In the genomic region with DNA sequence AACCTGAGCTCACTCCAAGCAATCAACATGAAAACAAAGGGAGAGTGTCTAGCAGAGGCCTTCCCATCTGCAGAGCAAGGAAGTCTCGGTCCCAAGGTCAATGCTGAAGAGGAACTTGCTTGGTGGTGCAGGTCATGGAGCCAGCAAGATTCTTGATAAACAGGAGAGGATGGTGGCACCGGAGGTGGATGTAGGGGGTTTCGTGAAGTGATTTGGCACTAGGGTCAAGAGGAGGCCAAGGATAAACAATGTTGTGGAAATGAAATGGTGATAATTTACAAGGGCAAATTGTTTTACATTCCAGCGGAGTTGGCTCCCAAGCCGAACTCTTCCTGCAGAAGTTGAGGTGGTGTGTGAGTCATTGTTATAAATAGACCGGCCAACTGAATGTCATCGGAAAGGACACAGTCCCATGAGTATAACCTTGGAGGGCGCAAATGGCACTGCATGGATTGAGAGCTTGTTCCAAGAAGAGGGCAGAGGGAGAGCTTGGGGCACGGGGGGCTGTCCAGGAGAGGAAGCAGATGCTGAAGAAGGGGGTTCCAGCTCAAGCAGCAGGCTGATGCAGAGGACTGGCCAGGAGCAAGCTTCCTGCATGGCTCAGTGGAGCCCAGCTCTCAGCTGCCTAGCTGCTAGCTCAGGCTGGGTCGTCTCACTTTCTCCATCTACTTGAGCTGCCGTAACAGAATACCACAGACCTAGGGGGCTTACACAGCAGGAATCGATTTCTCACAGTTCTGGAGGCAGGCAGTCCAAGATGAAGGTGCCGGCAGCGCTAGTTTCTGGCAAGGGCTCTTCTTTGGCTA, we compare ENCODE assay signal across 12 cellular contexts.
A peak's percentile ranks its signal among the peaks of the same experiment; 100 is the strongest.
DNase-seq lines count a peak whose midpoint lies in the region; TF ChIP-seq lines count a peak whose summit lies in the region.
"Had no signal": no experiment of that assay in that cellular context is flagged by ENCODE, and none has a peak within 500 bp of the region (broad histone marks: within the 10 kb centered on the region; RNA-seq: fewer than 3 reads in every experiment).

No MANE protein-coding gene starts in this region.

- POLR2A ChIA-PET in SK-N-SH (lab: Yijun Ruan, JAX) (no interaction called here), GM10248 (lab: Yijun Ruan, JAX) (no interaction called here)

- H3K4me2 ChIP-seq in SK-N-SH: peak overlapping the region; percentile 48; the same call in 1 of the 2 replicates

- H3K27me3 ChIP-seq in SK-N-SH (ENCODE audit: insufficient read depth): no peaks in the 10 kb centered on the region
- no peaks in the 10 kb centered on the region for H3K27me3 ChIP-seq in H7 (ENCODE audit: control insufficient read depth, insufficient read depth, low read length)
- H3K27me3 ChIP-seq: tibial nerve had no signal

- peak in 1 of 2 experiments; percentile 72; a peak in 2 of 4 replicates for TF ChIP-seq EP300 in SK-N-SH (IDR thresholded peaks at IDR 0.05; ENCODE audit: borderline replicate concordance in 1 of 2, low read depth in 1 of 2, low read length in 1 of 2)

- no peaks in the 10 kb centered on the region for H3K9me3 ChIP-seq in SK-N-SH
- H3K9me3 ChIP-seq: tibial nerve had no signal

- 58% methylated on average over 13 of the region's 14 CpGs for WGBS in SK-N-SH (ENCODE audit: low lambda C conversion rate)

- H3K9me2 ChIP-seq in SK-N-SH: no peaks in the 10 kb centered on the region

- H4K20me1 ChIP-seq in SK-N-SH (ENCODE audit: insufficient read depth): no peaks in the 10 kb centered on the region

- H3K36me3 ChIP-seq in SK-N-SH (replicated peaks in 1 of 2; ENCODE audit: control insufficient read depth in 1 of 2, insufficient read depth in 2 of 2, low read length in 1 of 2) (no peaks in the 10 kb centered on the region), H7 (replicated peaks; ENCODE audit: control insufficient read depth, insufficient read depth, low read length) (no peaks in the 10 kb centered on the region)
- H3K36me3 ChIP-seq: tibial nerve had no signal

- H3F3A ChIP-seq in SK-N-SH (replicated peaks; ENCODE audit: insufficient read depth): peaks cover 15% of the 10 kb centered on the region

- CTCF ChIA-PET in SK-N-SH (lab: Yijun Ruan, JAX): no interaction called here
- CTCF ChIA-PET in GM10248 (lab: Yijun Ruan, JAX): no interaction called here

- H2AFZ ChIP-seq in SK-N-SH (ENCODE audit: low read depth): peak overlapping the region; percentile 49; the same call in 1 of the 2 replicates
- H2AFZ ChIP-seq: parathyroid adenoma had no signal

- H3K4me1 ChIP-seq in SK-N-SH (ENCODE audit: control insufficient read depth in 1 of 2, insufficient read depth in 2 of 2, low read depth in 1 of 2, low read length in 1 of 2): peaks cover 0 to 25% of the 10 kb centered on the region in 2 experiments; a peak in 3 of 4 replicates
- H3K4me1 ChIP-seq: parathyroid adenoma, tibial nerve had no signal

- peak overlapping the region; percentile 65 to 71 for H3K27ac ChIP-seq in SK-N-SH (ENCODE audit: low read depth in 2 of 2, low read length in 1 of 2)
- H3K27ac ChIP-seq: parathyroid adenoma, tibial nerve, VCaP had no signal

- TF ChIP-seq RAD21 in SK-N-SH (IDR thresholded peaks at IDR 0.05; ENCODE audit: low read length): no peak

- DNase-seq in ELR (ENCODE audit: low read depth): peak; percentile 82
- no peak for DNase-seq in SK-N-SH
- peak; percentile 88 for DNase-seq in glomerular endothelial cell (ENCODE audit: extremely low read depth, low read depth, low spot score)
- DNase-seq in renal cortical epithelial cell (ENCODE audit: low read depth): peak; percentile 7
- DNase-seq in germinal center (ENCODE audit: low spot score): no peak
- DNase-seq in H7: no peak
- no peak for DNase-seq in NCI-H1930 (lab: John Stamatoyannopoulos, UW)
- DNase-seq in GM10248 (ENCODE audit: extremely low spot score): no peak
- DNase-seq: RPMI8226 had no signal

- H3K79me2 ChIP-seq in SK-N-SH (ENCODE audit: insufficient read depth): no peaks in the 10 kb centered on the region
- H3K79me2 ChIP-seq: parathyroid adenoma had no signal

- no peak overlapping the region for H3K9ac ChIP-seq in SK-N-SH
- H3K9ac ChIP-seq: parathyroid adenoma had no signal

- H3K4me3 ChIP-seq in SK-N-SH (ENCODE audit: low read depth in 2 of 2, low read length in 1 of 2) (no peak overlapping the region), H7 (ENCODE audit: insufficient read depth, low read depth, low read length) (no peak overlapping the region)
- H3K4me3 ChIP-seq: tibial nerve had no signal

- TF ChIP-seq CTCF in SK-N-SH (IDR thresholded peaks at IDR 0.05) (no peak), GM10248 (IDR thresholded peaks at IDR 0.05; ENCODE audit: control extremely low read depth, extremely low read depth, low read depth, missing control alignments) (no peak)

TF ChIP-seq in SK-N-SH, 30 proteins besides CTCF, POLR2A, EP300 and RAD21 (continues in another document):
- no peak for TF ChIP-seq GABPA (IDR thresholded peaks at IDR 0.05; ENCODE audit: low read depth)
- no peak for TF ChIP-seq USF2 (IDR thresholded peaks at IDR 0.05; ENCODE audit: borderline replicate concordance, low read depth, low read length)
- no peak for TF ChIP-seq MXI1 (IDR thresholded peaks at IDR 0.05; ENCODE audit: low read depth, low read length)
- TF ChIP-seq RXRA (IDR thresholded peaks at IDR 0.05; ENCODE audit: borderline replicate concordance, low read depth): peak; percentile 84
- no peak for TF ChIP-seq YY1 (IDR thresholded peaks at IDR 0.05; ENCODE audit: low read depth)
- TF ChIP-seq RCOR1 (IDR thresholded peaks at IDR 0.05; ENCODE audit: low read length): no peak
- TF ChIP-seq, protein P1, sequence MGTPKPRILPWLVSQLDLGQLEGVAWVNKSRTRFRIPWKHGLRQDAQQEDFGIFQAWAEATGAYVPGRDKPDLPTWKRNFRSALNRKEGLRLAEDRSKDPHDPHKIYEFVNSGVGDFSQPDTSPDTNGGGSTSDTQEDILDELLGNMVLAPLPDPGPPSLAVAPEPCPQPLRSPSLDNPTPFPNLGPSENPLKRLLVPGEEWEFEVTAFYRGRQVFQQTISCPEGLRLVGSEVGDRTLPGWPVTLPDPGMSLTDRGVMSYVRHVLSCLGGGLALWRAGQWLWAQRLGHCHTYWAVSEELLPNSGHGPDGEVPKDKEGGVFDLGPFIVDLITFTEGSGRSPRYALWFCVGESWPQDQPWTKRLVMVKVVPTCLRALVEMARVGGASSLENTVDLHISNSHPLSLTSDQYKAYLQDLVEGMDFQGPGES (IDR thresholded peaks at IDR 0.05; ENCODE audit: low read depth, low read length): no peak
- TF ChIP-seq MAX (IDR thresholded peaks at IDR 0.05; ENCODE audit: low read depth): no peak
- peak; percentile 72; the same call in 1 of the 2 replicates for TF ChIP-seq FOSL2 (IDR thresholded peaks at IDR 0.05; ENCODE audit: borderline replicate concordance, low read depth)
- TF ChIP-seq TEAD4 (IDR thresholded peaks at IDR 0.05; ENCODE audit: borderline replicate concordance, insufficient read depth): 0 out of 2 replicates have a peak, but pooled peaks have one; percentile 33
- TF ChIP-seq TCF12 (IDR thresholded peaks at IDR 0.05): peak; percentile 73
- no peak for TF ChIP-seq NRF1 (IDR thresholded peaks at IDR 0.05; ENCODE audit: low read depth, low read length)
- no peak for TF ChIP-seq GATA2 (CRISPR knock-in tag; IDR thresholded peaks at IDR 0.05)
- no peak for TF ChIP-seq SMC3 (IDR thresholded peaks at IDR 0.05; ENCODE audit: low read depth, low read length)
- TF ChIP-seq, protein P2, sequence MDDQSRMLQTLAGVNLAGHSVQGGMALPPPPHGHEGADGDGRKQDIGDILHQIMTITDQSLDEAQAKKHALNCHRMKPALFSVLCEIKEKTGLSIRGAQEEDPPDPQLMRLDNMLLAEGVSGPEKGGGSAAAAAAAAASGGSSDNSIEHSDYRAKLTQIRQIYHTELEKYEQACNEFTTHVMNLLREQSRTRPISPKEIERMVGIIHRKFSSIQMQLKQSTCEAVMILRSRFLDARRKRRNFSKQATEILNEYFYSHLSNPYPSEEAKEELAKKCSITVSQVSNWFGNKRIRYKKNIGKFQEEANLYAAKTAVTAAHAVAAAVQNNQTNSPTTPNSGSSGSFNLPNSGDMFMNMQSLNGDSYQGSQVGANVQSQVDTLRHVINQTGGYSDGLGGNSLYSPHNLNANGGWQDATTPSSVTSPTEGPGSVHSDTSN (IDR thresholded peaks at IDR 0.05): peak; percentile 62
- no peak for TF ChIP-seq SIN3A (IDR thresholded peaks at IDR 0.05; ENCODE audit: borderline replicate concordance, low read depth, low read length)
- no peak for TF ChIP-seq CHD2 (IDR thresholded peaks at IDR 0.05; ENCODE audit: low read length, partially characterized antibody)
- TF ChIP-seq ELF1 (IDR thresholded peaks at IDR 0.05): no peak
- TF ChIP-seq JUND (IDR thresholded peaks at IDR 0.05): peak; percentile 60
- TF ChIP-seq TAF1 (IDR thresholded peaks at IDR 0.05; ENCODE audit: borderline replicate concordance, low read depth, low read length): no peak
- TF ChIP-seq MEF2A (IDR thresholded peaks at IDR 0.05; ENCODE audit: borderline replicate concordance, low read depth): peak; percentile 96
- no peak for TF ChIP-seq FOXJ3 (CRISPR knock-in tag; IDR thresholded peaks at IDR 0.05)
- TF ChIP-seq POLR2AphosphoS5 (IDR thresholded peaks at IDR 0.05; ENCODE audit: low read depth, low read length): peak; percentile 27; the same call in 1 of the 2 replicates
- TF ChIP-seq, protein P3, sequence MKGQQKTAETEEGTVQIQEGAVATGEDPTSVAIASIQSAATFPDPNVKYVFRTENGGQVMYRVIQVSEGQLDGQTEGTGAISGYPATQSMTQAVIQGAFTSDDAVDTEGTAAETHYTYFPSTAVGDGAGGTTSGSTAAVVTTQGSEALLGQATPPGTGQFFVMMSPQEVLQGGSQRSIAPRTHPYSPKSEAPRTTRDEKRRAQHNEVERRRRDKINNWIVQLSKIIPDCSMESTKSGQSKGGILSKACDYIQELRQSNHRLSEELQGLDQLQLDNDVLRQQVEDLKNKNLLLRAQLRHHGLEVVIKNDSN (IDR thresholded peaks at IDR 0.05; ENCODE audit: borderline replicate concordance, low read depth): no peak

Comparison
In these comparisons a context has a peak if more than half of its experiments do, and no peak if none do; other contexts are left out.
1. DNase-seq: peak in ELR (single experiment), glomerular endothelial cell (single experiment) and renal cortical epithelial cell (single experiment); none in SK-N-SH (single experiment), germinal center (single experiment), H7 (single experiment), NCI-H1930 (0 of 2) and GM10248 (single experiment).